Comparison of ENCODE assay signal across 29 cellular contexts in genomic region chr4:56874918-56875317, GRCh38. TPM values are rescaled to one million over a fixed set of nuclear protein-coding genes. Genes with fewer than 3 reads are reported as not detected.
DNase-seq lines count a peak whose midpoint lies in the region; ATAC-seq and TF ChIP-seq lines count a peak whose summit lies in the region.
"Had no signal": no experiment of that assay in that cellular context is flagged by ENCODE, and none has a peak within 500 bp of the region (broad histone marks: within the 10 kb centered on the region; RNA-seq: fewer than 3 reads in every experiment).

No MANE protein-coding gene starts in this region.

- WGBS in transverse colon (ENCODE audit: low coverage in 1 of 2), 2 donors, result 58 to 62% methylated on average over 6 of the region's 6 CpGs

- H3K9me3 ChIP-seq in NT2/D1 (ENCODE audit: insufficient read depth, low read length) (no peaks in the 10 kb centered on the region), transverse colon (no peaks in the 10 kb centered on the region)
- H3K9me3 ChIP-seq: esophagus muscularis mucosa, right lobe of liver, SK-N-SH had no signal

- TF ChIP-seq CTCF in transverse colon (IDR thresholded peaks at IDR 0.05), result no peak

- TF ChIP-seq EP300 in transverse colon (IDR thresholded peaks at IDR 0.05; ENCODE audit: low read depth), result no peak

- no peak for DNase-seq in NT2/D1 (ENCODE audit: low read depth, low spot score)
- DNase-seq in fibroblast of gingiva (ENCODE audit: low read depth), result peak; percentile 9
- DNase-seq in transverse colon, result no peak
- DNase-seq in cerebellum (ENCODE audit: low spot score), result no peak
- DNase-seq in stimulated activated naive CD8-positive, alpha-beta T cell treated with anti-CD3 and anti-CD28 coated beads, Interleukin-15, Interleukin-2, amounts not matched to agents 100 U/mL and 50 U/mL, for 24 hours, result no peak
- DNase-seq in Right ventricle myocardium superior, result no peak
- DNase-seq: activated CD4-positive, alpha-beta T cell treated with anti-CD3 and anti-CD28 coated beads, Interleukin-2, amount 10 ng/mL, durations not matched to agents 24 days and 14 days; activated naive CD4-positive, alpha-beta T cell treated with anti-CD3 and anti-CD28 coated beads, Interleukin-2, amount 50 U/mL, for 16 hours; amygdala; CD8-positive, alpha-beta memory T cell; GDM1; MM.1S; NCI-H1436; NCI-H2107; posterior cingulate gyrus; right lobe of liver; SK-N-SH; stimulated activated CD4-positive, alpha-beta T cell treated with anti-CD3 and anti-CD28 coated beads, Interleukin-12 subunit alpha, Interleukin-12 subunit beta, amount 100 ng/mL, for 4 hours; stimulated activated CD4-positive, alpha-beta T cell treated with anti-CD3 and anti-CD28 coated beads, Interleukin-4, amount 100 ng/mL, for 24 hours; T-helper 2 cell had no signal

- H3K4me3 ChIP-seq in NT2/D1 (ENCODE audit: insufficient read length, low read depth) (peak overlapping the region; percentile 1), transverse colon (no peak overlapping the region)
- H3K4me3 ChIP-seq: coronary artery, esophagus muscularis mucosa, lung, right lobe of liver had no signal

- H3K27me3 ChIP-seq in NT2/D1 (ENCODE audit: insufficient read depth, insufficient read length) (no peaks in the 10 kb centered on the region), transverse colon (no peaks in the 10 kb centered on the region)
- H3K27me3 ChIP-seq: esophagus muscularis mucosa, right lobe of liver had no signal

- peak overlapping the region in 3 of 4 donors; percentile 4 to 44 (median 12) for H3K27ac ChIP-seq in transverse colon
- H3K27ac ChIP-seq: coronary artery, esophagus muscularis mucosa, right lobe of liver, RWPE1 had no signal

- in situ Hi-C loops in transverse colon (cut with MboI; ENCODE audit: low pct_ligation_motif_present in 1 of 4, low pct_unique_long_range_greater_than_20kb in 1 of 4, low sequenced_read_pairs in 3 of 4), result no loop called here

- H3K9ac ChIP-seq in NT2/D1 (ENCODE audit: insufficient read length, low read depth), result peak overlapping the region; percentile 29
- H3K9ac ChIP-seq: SK-N-SH had no signal

- ATAC-seq in GM21447 (IDR thresholded peaks at IDR 0.05; ENCODE audit: unreplicated experiment) (peak; percentile 64), Right ventricle myocardium superior (ENCODE audit: poor library complexity) (no peak)
- no peak for ATAC-seq in stimulated activated naive CD8-positive, alpha-beta T cell treated with anti-CD3 and anti-CD28 coated beads, Interleukin-15, Interleukin-2, amounts not matched to agents 100 U/mL and 50 U/mL, for 24 hours
- ATAC-seq: right lobe of liver had no signal

- H3K36me3 ChIP-seq in NT2/D1 (ENCODE audit: insufficient read depth, insufficient read length, low read length) (no peaks in the 10 kb centered on the region), transverse colon (no peaks in the 10 kb centered on the region)
- H3K36me3 ChIP-seq: esophagus muscularis mucosa, right lobe of liver had no signal

- H3K4me1 ChIP-seq in NT2/D1 (ENCODE audit: insufficient read depth, insufficient read length), result peaks cover 3% of the 10 kb centered on the region
- no peaks in the 10 kb centered on the region for H3K4me1 ChIP-seq in transverse colon
- H3K4me1 ChIP-seq: right lobe of liver had no signal

- intact Hi-C loops in transverse colon (cut with DNase I; ENCODE audit: low total_unique reads) (no loop called here), Right ventricle myocardium superior (cut with DNase I) (no loop called here)

- no peak for TF ChIP-seq POLR2A in transverse colon (IDR thresholded peaks at IDR 0.05)

RNA-seq across cellular contexts. Expression of gene REST, which starts 32.8 kb away (rescaled TPM):
- total RNA-seq in transverse colon (10 to 100 TPM; 18.7 to 47.8 (median 27.1) TPM), cerebellum (24.5 TPM), Right ventricle myocardium superior (24.0 TPM)

RNA-seq across cellular contexts. Expression of gene SPINK2, which starts 53.4 kb away (rescaled TPM):
- total RNA-seq in transverse colon, result 1 to 10 TPM in 1 of 4 donors, under 1 TPM in 1, not detected in 2; 0.68 to 2.9 TPM
- not detected for total RNA-seq in cerebellum
- 1.6 TPM for total RNA-seq in Right ventricle myocardium superior
- total RNA-seq: bronchial epithelial cell, esophagus muscularis mucosa, kidney epithelial cell, NCI-H460, neural crest cell, right lobe of liver had no signal
